ENCODE assay signal across 9 cellular contexts in the genomic region with DNA sequence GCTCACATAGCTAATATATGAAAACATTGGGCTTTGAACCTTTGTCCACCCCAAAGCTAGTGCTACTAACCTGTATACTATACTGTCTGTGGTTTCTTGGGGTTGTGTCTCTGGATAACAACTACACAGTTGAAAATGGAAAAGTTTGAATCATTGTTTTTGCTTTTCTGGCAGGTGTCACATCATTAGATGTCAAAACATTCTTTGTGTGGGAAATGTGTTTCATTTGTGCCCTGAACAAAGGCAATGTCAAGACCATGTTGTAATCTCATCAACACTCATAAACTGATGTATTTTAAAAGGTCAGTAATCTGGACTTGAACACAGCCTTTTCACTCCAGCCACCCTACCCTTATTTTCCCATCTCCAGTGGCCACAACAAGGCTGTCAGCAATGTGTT. TPM values are rescaled to one million over a fixed set of nuclear protein-coding genes. Genes with fewer than 3 reads are reported as not detected.
"Had no signal": no experiment of that assay in that cellular context is flagged by ENCODE, and none has a peak within 500 bp of the region (broad histone marks: within the 10 kb centered on the region; RNA-seq: fewer than 3 reads in every experiment).

No MANE protein-coding gene starts in this region.

- H3K27ac ChIP-seq: HL-60, KMS-11 had no signal

- FAIRE-seq: HepG2, HTR-8/SVneo, K562 had no signal

- H3K27ac Mint-ChIP-seq: IgD-negative memory B cell had no signal

- H3K4me2 ChIP-seq: KMS-11 had no signal

- H3K9ac ChIP-seq: KMS-11 had no signal

- H3K4me3 ChIP-seq: K562 had no signal

- DNase-seq: IMR-90, KBM-7, KG1 had no signal

- H3K36me3 Mint-ChIP-seq: IgD-negative memory B cell had no signal

- ATAC-seq: HepG2, K562 had no signal

- H3K4me1 Mint-ChIP-seq: IgD-negative memory B cell had no signal

- H3K4me3 Mint-ChIP-seq: IgD-negative memory B cell had no signal

RNA-seq across cellular contexts. Expression of a gene that starts 16.5 kb away (rescaled TPM):
- total RNA-seq: IMR-90 had no signal
- polyA plus RNA-seq: IgD-negative memory B cell, IMR-90 had no signal
